26 cellular contexts compared by ENCODE assay signal in genomic region chr13:100338265-100338664, GRCh38.
"Had no signal": no experiment of that assay in that cellular context is flagged by ENCODE, and none has a peak within 500 bp of the region (broad histone marks: within the 10 kb centered on the region; RNA-seq: fewer than 3 reads in every experiment).

No MANE protein-coding gene starts in this region.

- H3K27ac Mint-ChIP-seq: activated CD4-positive, alpha-beta T cell treated with anti-CD3 and anti-CD28 coated beads, Interleukin-2, amount 10 ng/mL, durations not matched to agents 7 days and 5 days; activated CD8-positive, alpha-beta memory T cell treated with anti-CD3 and anti-CD28 coated beads, Interleukin-2, amount 10 ng/mL, durations not matched to agents 7 days and 5 days; activated CD8-positive, alpha-beta T cell treated with anti-CD3 and anti-CD28 coated beads for 36 hours; activated naive CD4-positive, alpha-beta T cell treated with anti-CD3 and anti-CD28 coated beads, Interleukin-2, amount 10 ng/mL, durations not matched to agents 7 days and 5 days; natural killer cell; stimulated activated naive CD8-positive, alpha-beta T cell treated with anti-CD3 and anti-CD28 coated beads, Interleukin-15, Interleukin-2, amounts not matched to agents 100 ng/mL and 50 ng/mL, for 24 hours had no signal

- ATAC-seq: activated CD8-positive, alpha-beta memory T cell treated with anti-CD3 and anti-CD28 coated beads, Interleukin-2, amount 10 ng/mL, durations not matched to agents 7 days and 5 days; activated CD8-positive, alpha-beta T cell treated with anti-CD3 and anti-CD28 coated beads for 36 hours; gastrocnemius medialis; left ventricle myocardium superior; natural killer cell; upper lobe of right lung had no signal

- DNase-seq: activated CD4-positive, alpha-beta T cell treated with anti-CD3 and anti-CD28 coated beads, Interleukin-2, amount 10 ng/mL, durations not matched to agents 7 days and 5 days; activated CD4-positive, CD25-positive, alpha-beta regulatory T cell treated with anti-CD3 and anti-CD28 coated beads, Interleukin-2, amount 50 U/mL, for 72 hours; activated CD8-positive, alpha-beta memory T cell treated with anti-CD3 and anti-CD28 coated beads, Interleukin-2, amount 10 ng/mL, durations not matched to agents 7 days and 5 days; activated CD8-positive, alpha-beta T cell treated with anti-CD3 and anti-CD28 coated beads for 36 hours; activated effector memory CD4-positive, alpha-beta T cell treated with anti-CD3 and anti-CD28 coated beads, Interleukin-2, amount 50 U/mL, for 16 hours; activated naive CD4-positive, alpha-beta T cell treated with anti-CD3 and anti-CD28 coated beads, Interleukin-2, amount 10 ng/mL, durations not matched to agents 7 days and 5 days; activated T-cell treated with anti-CD3 and anti-CD28 coated beads for 4 hours; amygdala; dermis blood vessel endothelial cell; effector CD8-positive, alpha-beta T cell; erythroblast; gastrocnemius medialis; head of caudate nucleus; hypothalamus; left ventricle myocardium superior; midbrain; natural killer cell; ovary; stimulated activated CD4-positive, alpha-beta T cell treated with anti-CD3 and anti-CD28 coated beads, Interleukin-4, amount 100 ng/mL, for 24 hours; substantia nigra; thyroid gland; upper lobe of right lung; WERI-Rb-1 had no signal

- H3K27ac ChIP-seq: cardiac muscle cell, gastrocnemius medialis, ovary, prostate gland, thyroid gland, upper lobe of right lung, WERI-Rb-1 had no signal

- H3K4me3 Mint-ChIP-seq: activated CD4-positive, alpha-beta T cell treated with anti-CD3 and anti-CD28 coated beads, Interleukin-2, amount 10 ng/mL, durations not matched to agents 7 days and 5 days; activated CD8-positive, alpha-beta memory T cell treated with anti-CD3 and anti-CD28 coated beads, Interleukin-2, amount 10 ng/mL, durations not matched to agents 7 days and 5 days; activated CD8-positive, alpha-beta T cell treated with anti-CD3 and anti-CD28 coated beads for 36 hours; activated naive CD4-positive, alpha-beta T cell treated with anti-CD3 and anti-CD28 coated beads, Interleukin-2, amount 10 ng/mL, durations not matched to agents 7 days and 5 days; natural killer cell; stimulated activated naive CD8-positive, alpha-beta T cell treated with anti-CD3 and anti-CD28 coated beads, Interleukin-15, Interleukin-2, amounts not matched to agents 100 ng/mL and 50 ng/mL, for 24 hours had no signal

- H3K36me3 ChIP-seq: cardiac muscle cell, ovary, prostate gland, thyroid gland had no signal

- H3K9me3 ChIP-seq: gastrocnemius medialis, ovary, prostate gland, thyroid gland, upper lobe of right lung had no signal

- H3K4me3 ChIP-seq: cardiac muscle cell, gastrocnemius medialis, ovary, prostate gland, thyroid gland, upper lobe of right lung had no signal

- H3K4me1 ChIP-seq: gastrocnemius medialis, prostate gland, thyroid gland, upper lobe of right lung had no signal

- H3K27me3 Mint-ChIP-seq: activated CD4-positive, alpha-beta T cell treated with anti-CD3 and anti-CD28 coated beads, Interleukin-2, amount 10 ng/mL, durations not matched to agents 7 days and 5 days; activated CD8-positive, alpha-beta memory T cell treated with anti-CD3 and anti-CD28 coated beads, Interleukin-2, amount 10 ng/mL, durations not matched to agents 7 days and 5 days; activated CD8-positive, alpha-beta T cell treated with anti-CD3 and anti-CD28 coated beads for 36 hours; activated naive CD4-positive, alpha-beta T cell treated with anti-CD3 and anti-CD28 coated beads, Interleukin-2, amount 10 ng/mL, durations not matched to agents 7 days and 5 days; stimulated activated naive CD8-positive, alpha-beta T cell treated with anti-CD3 and anti-CD28 coated beads, Interleukin-15, Interleukin-2, amounts not matched to agents 100 ng/mL and 50 ng/mL, for 24 hours had no signal

- H3K27me3 ChIP-seq: cardiac muscle cell, gastrocnemius medialis, ovary, thyroid gland, upper lobe of right lung had no signal
